ENCODE assay signal across 19 cellular contexts in the genomic region with DNA sequence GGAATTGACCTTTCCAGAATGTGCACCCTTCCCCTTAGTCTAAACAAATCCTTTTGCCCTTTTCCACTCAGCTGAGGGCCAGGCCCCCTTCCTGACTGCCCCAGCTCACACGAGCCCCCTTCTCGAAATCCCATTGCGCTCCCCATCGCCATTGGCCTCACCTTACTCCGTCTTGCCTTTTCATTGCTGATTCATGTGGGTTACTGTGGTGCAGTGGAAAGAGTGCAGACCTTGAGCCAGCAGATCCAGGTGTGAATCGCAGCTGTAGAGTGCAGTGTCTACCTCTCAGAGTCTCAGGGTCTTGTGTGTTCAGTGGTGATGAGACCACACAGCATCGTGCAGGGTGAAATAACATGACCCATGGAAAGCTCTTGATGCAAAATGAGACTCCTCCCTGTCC.
DNase-seq lines count a peak whose midpoint lies in the region; ATAC-seq and TF ChIP-seq lines count a peak whose summit lies in the region.
"Had no signal": no experiment of that assay in that cellular context is flagged by ENCODE, and none has a peak within 500 bp of the region (broad histone marks: within the 10 kb centered on the region; RNA-seq: fewer than 3 reads in every experiment).

No MANE protein-coding gene starts in this region.

- intact Hi-C loops in dendritic cell treated with granulocyte-macrophage colony-stimulating factor and Interleukin-4, amounts not matched to agents 40 ng/mL and 50 ng/mL, for 4 days (cut with micrococcal nuclease): no loop called here
- intact Hi-C loops in activated T-helper 2 cell treated with anti-CD3 and anti-CD28 coated beads, Interferon-gamma antibody, Interleukin-2, Interleukin-4, amounts not matched to agents 10 μg/mL and 5 μg/mL and 100 μg/mL, durations not matched to agents 14 hours and 24 hours and 36 hours (cut with micrococcal nuclease): no loop called here

- H3K36me3 Mint-ChIP-seq in dendritic cell treated with granulocyte-macrophage colony-stimulating factor and Interleukin-4, amounts not matched to agents 40 ng/mL and 50 ng/mL, for 4 days (ENCODE audit: low read depth): no peaks in the 10 kb centered on the region
- H3K36me3 Mint-ChIP-seq in stimulated activated naive B cell treated with anti-CD40 and anti-IgM and Interleukin-4, amounts not matched to agents 10 μg/mL and 1 μg/mL and 100 μg/mL, for 72 hours: no peaks in the 10 kb centered on the region
- no peaks in the 10 kb centered on the region for H3K36me3 Mint-ChIP-seq in activated T-helper 2 cell treated with anti-CD3 and anti-CD28 coated beads, Interferon-gamma antibody, Interleukin-2, Interleukin-4, amounts not matched to agents 10 μg/mL and 5 μg/mL and 100 μg/mL, durations not matched to agents 14 hours and 24 hours and 36 hours (ENCODE audit: low read depth)

- H3K79me2 ChIP-seq in DND-41 (ENCODE audit: insufficient read depth, low read length) (no peaks in the 10 kb centered on the region), smooth muscle cell (ENCODE audit: low read depth) (no peaks in the 10 kb centered on the region)

- H3K4me1 Mint-ChIP-seq in dendritic cell treated with granulocyte-macrophage colony-stimulating factor and Interleukin-4, amounts not matched to agents 40 ng/mL and 50 ng/mL, for 4 days (ENCODE audit: low read depth): peaks cover 37% of the 10 kb centered on the region
- H3K4me1 Mint-ChIP-seq in stimulated activated naive B cell treated with anti-CD40 and anti-IgM and Interleukin-4, amounts not matched to agents 10 μg/mL and 1 μg/mL and 100 μg/mL, for 72 hours: peaks cover 24 to 33% of the 10 kb centered on the region in 2 donors
- no peaks in the 10 kb centered on the region for H3K4me1 Mint-ChIP-seq in activated T-helper 2 cell treated with anti-CD3 and anti-CD28 coated beads, Interferon-gamma antibody, Interleukin-2, Interleukin-4, amounts not matched to agents 10 μg/mL and 5 μg/mL and 100 μg/mL, durations not matched to agents 14 hours and 24 hours and 36 hours (ENCODE audit: low read depth)

- no peaks in the 10 kb centered on the region for H3K27me3 Mint-ChIP-seq in dendritic cell treated with granulocyte-macrophage colony-stimulating factor and Interleukin-4, amounts not matched to agents 40 ng/mL and 50 ng/mL, for 4 days
- no peaks in the 10 kb centered on the region for H3K27me3 Mint-ChIP-seq in stimulated activated naive B cell treated with anti-CD40 and anti-IgM and Interleukin-4, amounts not matched to agents 10 μg/mL and 1 μg/mL and 100 μg/mL, for 72 hours
- no peaks in the 10 kb centered on the region for H3K27me3 Mint-ChIP-seq in activated T-helper 2 cell treated with anti-CD3 and anti-CD28 coated beads, Interferon-gamma antibody, Interleukin-2, Interleukin-4, amounts not matched to agents 10 μg/mL and 5 μg/mL and 100 μg/mL, durations not matched to agents 14 hours and 24 hours and 36 hours (ENCODE audit: low read depth)

- H3K9ac ChIP-seq in DND-41 (ENCODE audit: low read depth, low read length): no peak overlapping the region
- no peak overlapping the region for H3K9ac ChIP-seq in smooth muscle cell (ENCODE audit: low read depth)

- H4K20me1 ChIP-seq in DND-41 (ENCODE audit: insufficient read depth, low read length) (no peaks in the 10 kb centered on the region), smooth muscle cell (ENCODE audit: low read depth) (no peaks in the 10 kb centered on the region)

- no peaks in the 10 kb centered on the region for H3K9me3 Mint-ChIP-seq in dendritic cell treated with granulocyte-macrophage colony-stimulating factor and Interleukin-4, amounts not matched to agents 40 ng/mL and 50 ng/mL, for 4 days
- H3K9me3 Mint-ChIP-seq in stimulated activated naive B cell treated with anti-CD40 and anti-IgM and Interleukin-4, amounts not matched to agents 10 μg/mL and 1 μg/mL and 100 μg/mL, for 72 hours: no peaks in the 10 kb centered on the region
- no peaks in the 10 kb centered on the region for H3K9me3 Mint-ChIP-seq in activated T-helper 2 cell treated with anti-CD3 and anti-CD28 coated beads, Interferon-gamma antibody, Interleukin-2, Interleukin-4, amounts not matched to agents 10 μg/mL and 5 μg/mL and 100 μg/mL, durations not matched to agents 14 hours and 24 hours and 36 hours

- H3K4me3 ChIP-seq in DND-41 (ENCODE audit: low read depth in 1 of 2, low read length in 2 of 2) (no peak overlapping the region), smooth muscle cell (no peak overlapping the region)
- H3K4me3 ChIP-seq: MG63 had no signal

- ATAC-seq in DND-41 (ENCODE audit: insufficient read depth, low read depth): peak; percentile 67; the same call in 2 of the 3 replicates
- ATAC-seq in stimulated activated naive B cell treated with anti-CD40 and anti-IgM and Interleukin-4, amounts not matched to agents 10 μg/mL and 1 μg/mL and 100 μg/mL, for 72 hours (replicated peaks): peak; percentile 20 to 31
- ATAC-seq: SK-N-SH treated with all-trans-retinoic acid at 6 μM for 48 hours had no signal

- H3K36me3 ChIP-seq in DND-41 (ENCODE audit: insufficient read depth, low read length): no peaks in the 10 kb centered on the region
- no peaks in the 10 kb centered on the region for H3K36me3 ChIP-seq in KOPT-K1 (ENCODE audit: insufficient read depth, low read length)
- no peaks in the 10 kb centered on the region for H3K36me3 ChIP-seq in smooth muscle cell (ENCODE audit: low read depth)
- H3K36me3 ChIP-seq: MG63 had no signal

- H3K27me3 ChIP-seq in DND-41 (ENCODE audit: insufficient read depth, low read length, poor library complexity) (no peaks in the 10 kb centered on the region), smooth muscle cell (ENCODE audit: low read depth) (no peaks in the 10 kb centered on the region)
- H3K27me3 ChIP-seq: MG63 had no signal

- H3K27ac ChIP-seq in DND-41 (ENCODE audit: low read length): no peak overlapping the region
- H3K27ac ChIP-seq in KOPT-K1 (ENCODE audit: low read depth, low read length, poor library complexity, severe bottlenecking): peak overlapping the region; percentile 53
- no peak overlapping the region for H3K27ac ChIP-seq in smooth muscle cell (ENCODE audit: low read depth)

- TF ChIP-seq CTCF in DND-41 (IDR thresholded peaks at IDR 0.05; ENCODE audit: borderline replicate concordance, extremely low read depth, low read length, poor library complexity, severe bottlenecking) (no peak), smooth muscle cell (IDR thresholded peaks at IDR 0.05; ENCODE audit: borderline replicate concordance, insufficient read depth, poor library complexity, severe bottlenecking) (no peak)

- H3K4me2 ChIP-seq in DND-41 (ENCODE audit: insufficient read depth, low read length) (no peak overlapping the region), smooth muscle cell (no peak overlapping the region)

- H2AFZ ChIP-seq in DND-41 (ENCODE audit: low read depth, low read length): no peak overlapping the region
- no peak overlapping the region for H2AFZ ChIP-seq in smooth muscle cell (ENCODE audit: low read depth)

- no peaks in the 10 kb centered on the region for H3F3A ChIP-seq in smooth muscle cell (ENCODE audit: low read depth)

- peaks cover 11% of the 10 kb centered on the region; the same call in 1 of the 2 replicates for H3K4me1 ChIP-seq in DND-41 (ENCODE audit: insufficient read depth, low read length)
- peaks cover 6% of the 10 kb centered on the region for H3K4me1 ChIP-seq in smooth muscle cell (ENCODE audit: low read depth)

- no peak overlapping the region for H3K4me3 Mint-ChIP-seq in dendritic cell treated with granulocyte-macrophage colony-stimulating factor and Interleukin-4, amounts not matched to agents 40 ng/mL and 50 ng/mL, for 4 days
- H3K4me3 Mint-ChIP-seq in stimulated activated naive B cell treated with anti-CD40 and anti-IgM and Interleukin-4, amounts not matched to agents 10 μg/mL and 1 μg/mL and 100 μg/mL, for 72 hours: no peak overlapping the region
- no peak overlapping the region for H3K4me3 Mint-ChIP-seq in activated T-helper 2 cell treated with anti-CD3 and anti-CD28 coated beads, Interferon-gamma antibody, Interleukin-2, Interleukin-4, amounts not matched to agents 10 μg/mL and 5 μg/mL and 100 μg/mL, durations not matched to agents 14 hours and 24 hours and 36 hours (ENCODE audit: low read depth)
- H3K4me3 Mint-ChIP-seq: CD14-positive monocyte had no signal

- H3K9me3 ChIP-seq in DND-41 (ENCODE audit: insufficient read depth, low read length, severe bottlenecking): no peaks in the 10 kb centered on the region
- H3K9me3 ChIP-seq in KOPT-K1 (ENCODE audit: insufficient read depth, low read length, poor library complexity, severe bottlenecking): no peaks in the 10 kb centered on the region
- no peaks in the 10 kb centered on the region for H3K9me3 ChIP-seq in smooth muscle cell (replicated peaks; ENCODE audit: low read depth)
- H3K9me3 ChIP-seq: MG63 had no signal

- H3K27ac Mint-ChIP-seq in dendritic cell treated with granulocyte-macrophage colony-stimulating factor and Interleukin-4, amounts not matched to agents 40 ng/mL and 50 ng/mL, for 4 days: peak overlapping the region; percentile 28
- no peak overlapping the region for H3K27ac Mint-ChIP-seq in stimulated activated naive B cell treated with anti-CD40 and anti-IgM and Interleukin-4, amounts not matched to agents 10 μg/mL and 1 μg/mL and 100 μg/mL, for 72 hours
- no peak overlapping the region for H3K27ac Mint-ChIP-seq in activated T-helper 2 cell treated with anti-CD3 and anti-CD28 coated beads, Interferon-gamma antibody, Interleukin-2, Interleukin-4, amounts not matched to agents 10 μg/mL and 5 μg/mL and 100 μg/mL, durations not matched to agents 14 hours and 24 hours and 36 hours
- H3K27ac Mint-ChIP-seq: CD14-positive monocyte had no signal

- no peak for DNase-seq in DND-41
- no peak for DNase-seq in stimulated activated naive B cell treated with anti-CD40 and anti-IgM and Interleukin-4, amounts not matched to agents 10 μg/mL and 1 μg/mL and 100 μg/mL, for 72 hours
- no peak for DNase-seq in smooth muscle cell (lab: John Stamatoyannopoulos, UW; ENCODE audit: unreplicated experiment)
- no peak for DNase-seq in effector CD4-positive, alpha-beta T cell
- DNase-seq in activated T-helper 2 cell treated with anti-CD3 and anti-CD28 coated beads, Interferon-gamma antibody, Interleukin-2, Interleukin-4, amounts not matched to agents 10 μg/mL and 5 μg/mL and 100 μg/mL, durations not matched to agents 14 hours and 24 hours and 36 hours (ENCODE audit: low spot score): no peak
- DNase-seq: Calu3, DMS79 treated with DMSO at 0.1 percent for 48 hours, MG63, NCI-H1417 treated with DMSO at 0.1 percent for 48 hours, NCI-H1694 treated with DMSO at 0.1 percent for 48 hours, NCI-H2081, NCI-H2171, NCI-H226, NCI-H510A, NCI-H69 had no signal

- WGBS in smooth muscle cell (ENCODE audit: low lambda C conversion rate): 91% methylated on average over 7 of the region's 7 CpGs
